Comparison of ENCODE assay signal across 1 cellular context in the genomic region with DNA sequence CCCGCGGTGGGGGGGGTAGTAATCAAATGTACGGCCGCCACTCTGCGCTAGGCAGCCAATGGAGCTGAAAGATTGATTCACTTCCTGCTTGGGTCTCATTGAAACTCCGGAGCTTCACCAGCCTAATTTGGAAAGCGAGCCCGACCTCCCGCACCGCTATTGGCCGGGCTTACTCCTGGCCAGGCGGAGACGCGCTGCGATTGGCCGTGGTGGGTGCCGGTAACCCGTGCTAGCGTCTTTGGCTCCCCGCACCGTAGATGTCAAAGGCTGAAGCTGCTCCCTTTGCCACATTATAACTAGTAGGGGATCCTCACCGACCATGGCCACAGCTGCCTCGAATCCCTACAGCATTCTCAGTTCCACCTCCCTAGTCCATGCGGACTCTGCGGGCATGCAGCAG.
TF ChIP-seq lines count a peak whose summit lies in the region.

Gene POU3F4 (plus strand): TSS at position 285 of the 400 bp plus-strand sequence. CDS start 35 bp downstream, at position 320.

TF ChIP-seq in H1, 55 proteins besides CTCF, POLR2A, EP300 and RAD21 (continued from another document):
- TF ChIP-seq CHD2 (IDR thresholded peaks at IDR 0.05; ENCODE audit: low read length) (0 out of 2 replicates have a peak, but pooled peaks have one; percentile 41), SRF (IDR thresholded peaks at IDR 0.05; ENCODE audit: low read depth, low read length) (0 out of 2 replicates have a peak, but pooled peaks have one; percentile 31), NANOG (IDR thresholded peaks at IDR 0.05; ENCODE audit: insufficient read depth, low read depth, low read length, poor library complexity, severe bottlenecking) (no peak), NRF1 (IDR thresholded peaks at IDR 0.05; ENCODE audit: low read depth, low read length) (no peak), BRCA1 (IDR thresholded peaks at IDR 0.05; ENCODE audit: low read depth, low read length) (no peak), SP2 (IDR thresholded peaks at IDR 0.05; ENCODE audit: low read length) (peak; percentile 32)
